ENCODE assay signal across 1 cellular context in genomic region chr12:132466241-132467188, GRCh38.
A peak's percentile ranks its signal among the peaks of the same experiment; 100 is the strongest.
TF ChIP-seq lines count a peak whose summit lies in the region.

No MANE protein-coding gene starts in this region.

TF ChIP-seq in HepG2, 621 proteins besides CTCF, POLR2A, EP300 and RAD21 (continued from another document):
- TF ChIP-seq ZNF614 (CRISPR knock-in tag; IDR thresholded peaks at IDR 0.05; ENCODE audit: borderline replicate concordance) (no peak), GMEB1 (CRISPR knock-in tag; IDR thresholded peaks at IDR 0.05; ENCODE audit: borderline replicate concordance) (no peak), RFX5 (IDR thresholded peaks at IDR 0.05; ENCODE audit: low read depth, low read length) (no peak), ZNF746 (CRISPR knock-in tag; IDR thresholded peaks at IDR 0.05) (no peak), ZEB1 (IDR thresholded peaks at IDR 0.05; ENCODE audit: insufficient replicate concordance, low read depth) (peak; percentile 93), ZNF143 (CRISPR knock-in tag; IDR thresholded peaks at IDR 0.05) (no peak), ZNF263 (CRISPR knock-in tag; IDR thresholded peaks at IDR 0.05) (peak; percentile 83)
